Comparison of ENCODE assay signal across 2 cellular contexts in genomic region chr14:59009967-59010366, GRCh38.
TF ChIP-seq lines count a peak whose summit lies in the region.

No MANE protein-coding gene starts in this region.

TF ChIP-seq in HepG2, 621 proteins besides CTCF, POLR2A, EP300 and RAD21 (continues in another document):
- no peak for TF ChIP-seq ZSCAN5A (CRISPR knock-in tag; IDR thresholded peaks at IDR 0.05; ENCODE audit: borderline replicate concordance)
- no peak for TF ChIP-seq ZNF251 (CRISPR knock-in tag; IDR thresholded peaks at IDR 0.05)
- no peak for TF ChIP-seq ZNF564 (CRISPR knock-in tag; IDR thresholded peaks at IDR 0.05)
- no peak for TF ChIP-seq MATR3 (CRISPR knock-in tag; IDR thresholded peaks at IDR 0.05)
- no peak for TF ChIP-seq ZBTB46 (CRISPR knock-in tag; IDR thresholded peaks at IDR 0.05; ENCODE audit: borderline replicate concordance)
- no peak for TF ChIP-seq RBM22 (optimal IDR thresholded peaks at IDR 0.05; ENCODE audit: low read length)
- peak; percentile 71 for TF ChIP-seq RARA (CRISPR knock-in tag; IDR thresholded peaks at IDR 0.05)
- TF ChIP-seq ZNF598 (CRISPR knock-in tag; IDR thresholded peaks at IDR 0.05; ENCODE audit: borderline replicate concordance): no peak
- TF ChIP-seq HHEX (CRISPR knock-in tag; IDR thresholded peaks at IDR 0.05): no peak
- no peak for TF ChIP-seq ZNF572 (CRISPR knock-in tag; IDR thresholded peaks at IDR 0.05)
- no peak for TF ChIP-seq TBX3 (IDR thresholded peaks at IDR 0.05; ENCODE audit: borderline replicate concordance)
- no peak for TF ChIP-seq E2F5 (CRISPR knock-in tag; conservative IDR thresholded peaks at IDR 0.05)
- no peak for TF ChIP-seq HOXD1 (CRISPR knock-in tag; IDR thresholded peaks at IDR 0.05)
- no peak for TF ChIP-seq EHMT2 (IDR thresholded peaks at IDR 0.05; ENCODE audit: borderline replicate concordance, low read depth, low read length)
- TF ChIP-seq FOXP4 (CRISPR knock-in tag; IDR thresholded peaks at IDR 0.05): peak; percentile 63
- TF ChIP-seq ZNF34 (CRISPR knock-in tag; IDR thresholded peaks at IDR 0.05; ENCODE audit: borderline replicate concordance): no peak
- no peak for TF ChIP-seq MED8 (CRISPR knock-in tag; IDR thresholded peaks at IDR 0.05; ENCODE audit: insufficient replicate concordance)
- peak; percentile 83 for TF ChIP-seq ZMYM4 (CRISPR knock-in tag; IDR thresholded peaks at IDR 0.05)
- peak; percentile 70 for TF ChIP-seq RXRB (CRISPR knock-in tag; IDR thresholded peaks at IDR 0.05; ENCODE audit: borderline replicate concordance)
- no peak for TF ChIP-seq ZSCAN30 (CRISPR knock-in tag; IDR thresholded peaks at IDR 0.05)
- TF ChIP-seq BCL6 (CRISPR knock-in tag; IDR thresholded peaks at IDR 0.05): peak; percentile 54
- 0 out of 2 replicates have a peak, but pooled peaks have one; percentile 43 for TF ChIP-seq ZBTB7B (CRISPR knock-in tag; IDR thresholded peaks at IDR 0.05)
- no peak for TF ChIP-seq U2AF2 (IDR thresholded peaks at IDR 0.05; ENCODE audit: low read depth, low read length)
- TF ChIP-seq ZNF670 (CRISPR knock-in tag; IDR thresholded peaks at IDR 0.05; ENCODE audit: borderline replicate concordance): no peak
- TF ChIP-seq GPN1 (CRISPR knock-in tag; IDR thresholded peaks at IDR 0.05; ENCODE audit: borderline replicate concordance): no peak
- peak; percentile 19; the same call in 1 of the 2 replicates for TF ChIP-seq RXRA (CRISPR knock-in tag; IDR thresholded peaks at IDR 0.05)
- peak; percentile 70; the same call in 1 of the 2 replicates for TF ChIP-seq HDAC2 (CRISPR knock-in tag; IDR thresholded peaks at IDR 0.05)
- no peak for TF ChIP-seq ZNF180 (CRISPR knock-in tag; IDR thresholded peaks at IDR 0.05; ENCODE audit: borderline replicate concordance, low read depth)
- TF ChIP-seq FOSL1 (CRISPR knock-in tag; IDR thresholded peaks at IDR 0.05; ENCODE audit: borderline replicate concordance): no peak; the same call in 1 of the 2 replicates
- TF ChIP-seq REPIN1 (CRISPR knock-in tag; IDR thresholded peaks at IDR 0.05; ENCODE audit: borderline replicate concordance, low read depth): peak; percentile 41; the same call in 1 of the 2 replicates

TF ChIP-seq in IMR-90, 13 proteins besides CTCF, POLR2A, EP300 and RAD21:
- TF ChIP-seq CHD1 (IDR thresholded peaks at IDR 0.05; ENCODE audit: low read depth, low read length): no peak
- no peak for TF ChIP-seq MAFK (IDR thresholded peaks at IDR 0.05; ENCODE audit: low read depth, low read length)
- no peak for TF ChIP-seq CEBPB (IDR thresholded peaks at IDR 0.05; ENCODE audit: low read depth, low read length)
- no peak for TF ChIP-seq MXI1 (IDR thresholded peaks at IDR 0.05; ENCODE audit: borderline replicate concordance, low read depth, low read length)
- TF ChIP-seq FOS (IDR thresholded peaks at IDR 0.05; ENCODE audit: low read depth, low read length): no peak
- TF ChIP-seq MAZ (IDR thresholded peaks at IDR 0.05; ENCODE audit: borderline replicate concordance, low read depth, low read length): no peak
- no peak for TF ChIP-seq NFE2L2 (IDR thresholded peaks at IDR 0.05; ENCODE audit: low read depth, low read length)
- no peak for TF ChIP-seq USF2 (IDR thresholded peaks at IDR 0.05; ENCODE audit: low read depth, low read length)
- no peak for TF ChIP-seq ELK1 (IDR thresholded peaks at IDR 0.05; ENCODE audit: borderline replicate concordance, low read depth, low read length)
- no peak for TF ChIP-seq BHLHE40 (IDR thresholded peaks at IDR 0.05; ENCODE audit: low read depth, low read length)
- TF ChIP-seq RCOR1 (IDR thresholded peaks at IDR 0.05; ENCODE audit: insufficient replicate concordance, low read length): no peak
- TF ChIP-seq SMC3 (IDR thresholded peaks at IDR 0.05; ENCODE audit: low read depth, low read length): no peak
- TF ChIP-seq RFX5 (IDR thresholded peaks at IDR 0.05; ENCODE audit: low read depth, low read length): no peak
TF ChIP-seq in IMR-90: peak in this region for 0.
